In genomic region chr3:129773942-129774663, GRCh38 we compare ENCODE assay signal across 34 cellular contexts.
"Had no signal": no experiment of that assay in that cellular context is flagged by ENCODE, and none has a peak within 500 bp of the region (broad histone marks: within the 10 kb centered on the region; RNA-seq: fewer than 3 reads in every experiment).

No MANE protein-coding gene starts in this region.

- H3K36me3 ChIP-seq: adrenal gland, brain microvascular endothelial cell, breast epithelium had no signal

- DNase-seq: activated B cell treated with CpG ODN at 0.5 μM for 24 hours; activated CD4-positive, alpha-beta memory T cell treated with anti-CD3 and anti-CD28 coated beads for 36 hours; activated CD4-positive, alpha-beta T cell treated with anti-CD3 and anti-CD28 coated beads for 4 hours; activated CD4-positive, alpha-beta T cell treated with anti-CD3 and anti-CD28 coated beads, Interleukin-2, amount 10 ng/mL, durations not matched to agents 24 days and 14 days; activated CD4-positive, alpha-beta T cell treated with anti-CD3 and anti-CD28 coated beads, Interleukin-2, amount 50 U/mL, for 1 hour; activated CD4-positive, alpha-beta T cell treated with anti-CD3 and anti-CD28 coated beads, Interleukin-2, amount 50 U/mL, for 4 hours; activated CD4-positive, CD25-positive, alpha-beta regulatory T cell treated with anti-CD3 and anti-CD28 coated beads, Interleukin-2, amount 50 U/mL, for 72 hours; activated CD8-positive, alpha-beta memory T cell treated with anti-CD3 and anti-CD28 coated beads, Interleukin-2, amount 50 U/mL, for 4 hours; activated CD8-positive, alpha-beta T cell treated with anti-CD3 and anti-CD28 coated beads for 36 hours; activated effector memory CD4-positive, alpha-beta T cell treated with anti-CD3 and anti-CD28 coated beads, Interleukin-2, amount 50 U/mL, for 16 hours; activated gamma-delta T cell treated with Interleukin-2 at 50 U/mL for 16 hours; activated naive CD4-positive, alpha-beta T cell; activated naive CD4-positive, alpha-beta T cell treated with anti-CD3 and anti-CD28 coated beads for 36 hours; activated naive CD4-positive, alpha-beta T cell treated with anti-CD3 and anti-CD28 coated beads, Interleukin-2, amount 50 U/mL, for 16 hours; activated naive CD8-positive, alpha-beta T cell treated with anti-CD3 and anti-CD28 coated beads for 36 hours; activated T-cell treated with anti-CD3 and anti-CD28 coated beads for 4 hours; activated T-cell treated with anti-CD3 and anti-CD28 coated beads, Interleukin-2, amount 50 U/mL, for 1 hour; activated T-cell treated with anti-CD3 and anti-CD28 coated beads, Interleukin-2, amount 50 U/mL, for 4 hours; activated T-cell treated with anti-CD3 and anti-CD28 coated beads, Interleukin-2, amount 50 U/mL, for 72 hours; adrenal gland; amniotic stem cell; aorta; body of pancreas; brain microvascular endothelial cell; central memory CD4-positive, alpha-beta T cell; T-helper 1 cell; T-helper 2 cell; T-helper 9 cell had no signal

- H3K27me3 ChIP-seq: adrenal gland, body of pancreas, brain microvascular endothelial cell, breast epithelium had no signal

- ATAC-seq: activated CD8-positive, alpha-beta T cell treated with anti-CD3 and anti-CD28 coated beads for 36 hours; activated naive CD4-positive, alpha-beta T cell treated with anti-CD3 and anti-CD28 coated beads, Interleukin-2, amount 50 U/mL, for 72 hours; activated T-cell treated with anti-CD3 and anti-CD28 coated beads, Interleukin-2, amount 50 U/mL, for 4 hours; activated T-cell treated with anti-CD3 and anti-CD28 coated beads, Interleukin-2, amount 50 U/mL, for 72 hours; activated T-helper 17 cell treated with anti-CD3 and anti-CD28 coated beads, Interleukin-2, amount 50 U/mL, for 72 hours; body of pancreas had no signal

- H3K9me3 ChIP-seq: adrenal gland, body of pancreas, breast epithelium had no signal

- H3K27ac ChIP-seq: adrenal gland, body of pancreas, brain microvascular endothelial cell, breast epithelium, VCaP had no signal

- H3K4me1 ChIP-seq: breast epithelium had no signal

- H3K4me3 ChIP-seq: adrenal gland, body of pancreas, breast epithelium had no signal

- FAIRE-seq: astrocyte, TTC549 had no signal
